ENCODE assay signal across 8 cellular contexts in the genomic region with DNA sequence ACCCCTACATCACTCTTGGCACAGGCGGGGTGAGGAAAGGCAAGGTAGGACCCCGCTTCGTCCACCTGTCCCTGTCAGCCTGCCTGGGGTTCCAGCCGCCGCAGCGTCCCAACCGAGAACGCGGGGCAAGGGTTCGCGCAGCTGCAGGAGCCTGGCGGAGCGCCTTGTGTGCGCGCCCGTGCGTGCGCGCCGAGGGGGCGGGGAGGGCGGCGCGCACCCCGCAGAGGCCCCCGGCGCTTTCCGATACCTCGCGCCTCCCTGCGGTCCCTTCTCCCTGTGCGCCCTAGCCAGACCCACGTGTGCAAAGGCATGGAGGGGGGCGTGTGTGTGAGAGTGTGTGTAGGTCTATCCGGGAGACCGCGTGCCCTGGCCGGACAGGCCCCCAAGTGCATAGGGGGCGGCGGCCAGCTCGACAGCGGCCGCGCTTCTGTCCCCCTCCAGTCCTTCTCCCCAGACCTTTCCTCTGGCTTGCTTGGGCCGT.
DNase-seq lines count a peak whose midpoint lies in the region; ATAC-seq lines count a peak whose summit lies in the region.
"Had no signal": no experiment of that assay in that cellular context is flagged by ENCODE, and none has a peak within 500 bp of the region (broad histone marks: within the 10 kb centered on the region; RNA-seq: fewer than 3 reads in every experiment).

No MANE protein-coding gene starts in this region.

- in situ Hi-C loops in KBM-7 (cut with MboI; ENCODE audit: low pct_unique_long_range_greater_than_20kb, low sequenced_read_pairs): no loop called here

- H3K36me3 ChIP-seq in HUES6 (ENCODE audit: control insufficient read depth, insufficient read depth, low read length) (no peaks in the 10 kb centered on the region), adipocyte (ENCODE audit: control insufficient read depth, insufficient read depth, low read length, severe bottlenecking) (no peaks in the 10 kb centered on the region), iPS-15b (ENCODE audit: control insufficient read depth, insufficient read depth, low read length) (no peaks in the 10 kb centered on the region)

- H3K9ac ChIP-seq in HUES6 (ENCODE audit: low read length) (peak overlapping the region; percentile 61), adipocyte (ENCODE audit: low read length) (no peak overlapping the region), iPS-15b (ENCODE audit: low read depth, low read length) (no peak overlapping the region)

- H3K4me3 Mint-ChIP-seq in stimulated activated naive B cell treated with anti-CD40 and anti-IgM and Interleukin-4, amounts not matched to agents 10 μg/mL and 1 μg/mL and 100 μg/mL, for 72 hours: peak overlapping the region; percentile 76 to 82

- H3K27me3 Mint-ChIP-seq in stimulated activated naive B cell treated with anti-CD40 and anti-IgM and Interleukin-4, amounts not matched to agents 10 μg/mL and 1 μg/mL and 100 μg/mL, for 72 hours: peaks cover 61 to 64% of the 10 kb centered on the region in 2 donors

- H3K4me1 ChIP-seq in HUES6 (ENCODE audit: control insufficient read depth, insufficient read depth, low read length) (peaks cover 44% of the 10 kb centered on the region), adipocyte (ENCODE audit: control insufficient read depth, insufficient read depth, low read length) (peaks cover 14% of the 10 kb centered on the region), iPS-15b (ENCODE audit: control insufficient read depth, insufficient read depth, low read length) (peaks cover 10% of the 10 kb centered on the region)

- H3K9me3 ChIP-seq in HUES6 (ENCODE audit: control insufficient read depth, insufficient read depth, low read depth, low read length): no peaks in the 10 kb centered on the region
- no peaks in the 10 kb centered on the region for H3K9me3 ChIP-seq in adipocyte (ENCODE audit: control insufficient read depth, low read length)
- H3K9me3 ChIP-seq in iPS-15b (ENCODE audit: control insufficient read depth, insufficient read depth, low read length): no peaks in the 10 kb centered on the region

- H3K27ac Mint-ChIP-seq in stimulated activated naive B cell treated with anti-CD40 and anti-IgM and Interleukin-4, amounts not matched to agents 10 μg/mL and 1 μg/mL and 100 μg/mL, for 72 hours: no peak overlapping the region
- H3K27ac Mint-ChIP-seq: activated naive CD8-positive, alpha-beta T cell had no signal

- no peaks in the 10 kb centered on the region for H3K9me3 Mint-ChIP-seq in stimulated activated naive B cell treated with anti-CD40 and anti-IgM and Interleukin-4, amounts not matched to agents 10 μg/mL and 1 μg/mL and 100 μg/mL, for 72 hours

- H3K27me3 ChIP-seq in HUES6 (ENCODE audit: control insufficient read depth, insufficient read depth, low read length) (peaks cover 41% of the 10 kb centered on the region), adipocyte (replicated peaks; ENCODE audit: control insufficient read depth, insufficient read depth, low read length) (peaks cover 42% of the 10 kb centered on the region), iPS-15b (ENCODE audit: control insufficient read depth, insufficient read depth, low read length) (peaks cover 29% of the 10 kb centered on the region)

- DNase-seq in adipocyte (ENCODE audit: low read depth) (peak; percentile 42), KBM-7 (no peak), T-helper 1 cell (no peak)
- no peak for DNase-seq in stimulated activated naive B cell treated with anti-CD40 and anti-IgM and Interleukin-4, amounts not matched to agents 10 μg/mL and 1 μg/mL and 100 μg/mL, for 72 hours

- no peak overlapping the region for H3K27ac ChIP-seq in HUES6 (ENCODE audit: low read depth, low read length)

- H3K4me1 Mint-ChIP-seq in stimulated activated naive B cell treated with anti-CD40 and anti-IgM and Interleukin-4, amounts not matched to agents 10 μg/mL and 1 μg/mL and 100 μg/mL, for 72 hours: peaks cover 33 to 36% of the 10 kb centered on the region in 2 donors

- peak overlapping the region; percentile 74 for H3K4me3 ChIP-seq in HUES6 (ENCODE audit: low read depth, low read length)
- H3K4me3 ChIP-seq in adipocyte (ENCODE audit: low read length): peak overlapping the region; percentile 80
- H3K4me3 ChIP-seq in iPS-15b (ENCODE audit: low read depth, low read length): peak overlapping the region; percentile 72

- peak; percentile 19 to 28 for ATAC-seq in stimulated activated naive B cell treated with anti-CD40 and anti-IgM and Interleukin-4, amounts not matched to agents 10 μg/mL and 1 μg/mL and 100 μg/mL, for 72 hours (replicated peaks)
- ATAC-seq in GM21447 (IDR thresholded peaks at IDR 0.05; ENCODE audit: unreplicated experiment): no peak

- H3K36me3 Mint-ChIP-seq in stimulated activated naive B cell treated with anti-CD40 and anti-IgM and Interleukin-4, amounts not matched to agents 10 μg/mL and 1 μg/mL and 100 μg/mL, for 72 hours: peaks cover 0 to 4% of the 10 kb centered on the region in 2 donors
- H3K36me3 Mint-ChIP-seq: activated naive CD8-positive, alpha-beta T cell had no signal
